Comparison of ENCODE assay signal across 15 cellular contexts in the genomic region with DNA sequence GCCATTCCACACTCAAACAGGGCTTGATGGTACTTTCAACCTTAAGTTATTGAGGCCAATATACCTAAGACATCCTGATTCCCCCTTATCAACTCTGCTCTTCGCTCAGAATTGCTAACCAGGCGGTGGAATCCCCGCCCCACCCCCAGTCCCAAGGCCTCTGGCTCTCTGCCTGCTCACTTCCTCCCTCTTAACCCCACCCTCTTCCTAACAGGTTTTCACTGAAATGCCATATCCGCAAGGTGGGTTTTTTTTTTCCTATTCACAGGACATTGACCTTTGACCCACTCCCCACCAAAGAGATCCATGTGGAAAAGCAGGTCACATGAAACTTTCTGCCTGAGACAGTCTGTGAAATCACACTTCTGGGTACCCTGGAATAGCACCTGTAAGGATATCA.
DNase-seq lines count a peak whose midpoint lies in the region; ATAC-seq and TF ChIP-seq lines count a peak whose summit lies in the region.
"Had no signal": no experiment of that assay in that cellular context is flagged by ENCODE, and none has a peak within 500 bp of the region (broad histone marks: within the 10 kb centered on the region; RNA-seq: fewer than 3 reads in every experiment).

No MANE protein-coding gene starts in this region.

- peaks cover 0 to 16% (median 6%) of the 10 kb centered on the region in 4 donors for H3K4me1 ChIP-seq in upper lobe of left lung

- no peaks in the 10 kb centered on the region for H3K9me3 Mint-ChIP-seq in stimulated activated naive CD8-positive, alpha-beta T cell treated with anti-CD3 and anti-CD28 coated beads, Interleukin-15, amount 100 ng/mL, for 72 hours
- no peaks in the 10 kb centered on the region for H3K9me3 Mint-ChIP-seq in dendritic cell treated with granulocyte-macrophage colony-stimulating factor and Interleukin-4, amounts not matched to agents 40 ng/mL and 50 ng/mL, for 4 days
- H3K9me3 Mint-ChIP-seq: naive thymus-derived CD8-positive, alpha-beta T cell had no signal

- intact Hi-C loops in dendritic cell treated with granulocyte-macrophage colony-stimulating factor and Interleukin-4, amounts not matched to agents 40 ng/mL and 50 ng/mL, for 4 days (cut with micrococcal nuclease) = no loop called here

- H3K27ac Mint-ChIP-seq in stimulated activated naive CD8-positive, alpha-beta T cell treated with anti-CD3 and anti-CD28 coated beads, Interleukin-15, amount 100 ng/mL, for 72 hours = peak overlapping the region in 1 of 2 donors; percentile 15
- H3K27ac Mint-ChIP-seq in dendritic cell treated with granulocyte-macrophage colony-stimulating factor and Interleukin-4, amounts not matched to agents 40 ng/mL and 50 ng/mL, for 4 days = peak overlapping the region; percentile 47
- H3K27ac Mint-ChIP-seq: activated CD8-positive, alpha-beta memory T cell treated with anti-CD3 and anti-CD28 coated beads, Interleukin-2, amount 10 ng/mL, durations not matched to agents 7 days and 5 days had no signal

- no peaks in the 10 kb centered on the region for H3K27me3 ChIP-seq in upper lobe of left lung
- H3K27me3 ChIP-seq: foreskin keratinocyte had no signal

- H3K4me3 ChIP-seq in upper lobe of left lung = no peak overlapping the region

- 41 to 50% methylated on average over 4 of the region's 4 CpGs for WGBS in upper lobe of left lung, 2 donors

- H3K4me3 Mint-ChIP-seq in stimulated activated naive CD8-positive, alpha-beta T cell treated with anti-CD3 and anti-CD28 coated beads, Interleukin-15, amount 100 ng/mL, for 72 hours = no peak overlapping the region
- no peak overlapping the region for H3K4me3 Mint-ChIP-seq in dendritic cell treated with granulocyte-macrophage colony-stimulating factor and Interleukin-4, amounts not matched to agents 40 ng/mL and 50 ng/mL, for 4 days
- H3K4me3 Mint-ChIP-seq: activated CD8-positive, alpha-beta memory T cell treated with anti-CD3 and anti-CD28 coated beads, Interleukin-2, amount 10 ng/mL, durations not matched to agents 7 days and 5 days had no signal

- H3K27ac ChIP-seq in upper lobe of left lung = no peak overlapping the region
- H3K27ac ChIP-seq: foreskin keratinocyte had no signal

- DNase-seq in stimulated activated naive CD8-positive, alpha-beta T cell treated with anti-CD3 and anti-CD28 coated beads, Interleukin-15, Interleukin-2, amounts not matched to agents 100 U/mL and 50 U/mL, for 24 hours = peak; percentile 8
- DNase-seq in stimulated activated naive CD8-positive, alpha-beta T cell treated with anti-CD3 and anti-CD28 coated beads, Interleukin-15, amount 100 ng/mL, for 72 hours = no peak
- DNase-seq in left lobe of liver (ENCODE audit: low spot score) (no peak), upper lobe of left lung (no peak), Ammon's horn (ENCODE audit: low spot score) (no peak)
- DNase-seq in stimulated activated naive CD4-positive, alpha-beta T cell (lab: John Stamatoyannopoulos, UW) = no peak
- DNase-seq: activated CD8-positive, alpha-beta memory T cell treated with anti-CD3 and anti-CD28 coated beads, Interleukin-2, amount 10 ng/mL, durations not matched to agents 7 days and 5 days; activated naive CD4-positive, alpha-beta T cell treated with Interleukin-2 at 50 U/mL for 16 hours; foreskin keratinocyte; NCI-H1417; NCI-H446 treated with DMSO at 0.1 percent for 48 hours had no signal

- peaks cover 94% of the 10 kb centered on the region for H3K36me3 Mint-ChIP-seq in dendritic cell treated with granulocyte-macrophage colony-stimulating factor and Interleukin-4, amounts not matched to agents 40 ng/mL and 50 ng/mL, for 4 days (ENCODE audit: low read depth)
- H3K36me3 Mint-ChIP-seq: activated CD8-positive, alpha-beta memory T cell treated with anti-CD3 and anti-CD28 coated beads, Interleukin-2, amount 10 ng/mL, durations not matched to agents 7 days and 5 days had no signal

- no peaks in the 10 kb centered on the region for H3K9me3 ChIP-seq in upper lobe of left lung

- peaks cover 14% of the 10 kb centered on the region for H3K4me1 Mint-ChIP-seq in stimulated activated naive CD8-positive, alpha-beta T cell treated with anti-CD3 and anti-CD28 coated beads, Interleukin-15, amount 100 ng/mL, for 72 hours
- peaks cover 72% of the 10 kb centered on the region for H3K4me1 Mint-ChIP-seq in dendritic cell treated with granulocyte-macrophage colony-stimulating factor and Interleukin-4, amounts not matched to agents 40 ng/mL and 50 ng/mL, for 4 days (ENCODE audit: low read depth)

- TF ChIP-seq POLR2A in upper lobe of left lung (IDR thresholded peaks at IDR 0.05) = no peak

- no peak for ATAC-seq in stimulated activated naive CD8-positive, alpha-beta T cell treated with anti-CD3 and anti-CD28 coated beads, Interleukin-15, Interleukin-2, amounts not matched to agents 100 U/mL and 50 U/mL, for 24 hours
- ATAC-seq in stimulated activated naive CD8-positive, alpha-beta T cell treated with anti-CD3 and anti-CD28 coated beads, Interleukin-15, amount 100 ng/mL, for 72 hours = no peak
- ATAC-seq in left lobe of liver (peak; percentile 37), GM19395 (IDR thresholded peaks at IDR 0.05; ENCODE audit: unreplicated experiment) (no peak), upper lobe of left lung (ENCODE audit: low FRiP score in 2 of 2) (no peak)
- ATAC-seq: activated CD8-positive, alpha-beta memory T cell treated with anti-CD3 and anti-CD28 coated beads, Interleukin-2, amount 10 ng/mL, durations not matched to agents 7 days and 5 days; foreskin keratinocyte; sciatic nerve had no signal

- TF ChIP-seq CTCF in upper lobe of left lung (IDR thresholded peaks at IDR 0.05) = no peak

- H3K36me3 ChIP-seq in upper lobe of left lung = no peaks in the 10 kb centered on the region

- TF ChIP-seq EP300 in upper lobe of left lung (IDR thresholded peaks at IDR 0.05) = no peak

- no peaks in the 10 kb centered on the region for H3K27me3 Mint-ChIP-seq in stimulated activated naive CD8-positive, alpha-beta T cell treated with anti-CD3 and anti-CD28 coated beads, Interleukin-15, amount 100 ng/mL, for 72 hours
- H3K27me3 Mint-ChIP-seq in dendritic cell treated with granulocyte-macrophage colony-stimulating factor and Interleukin-4, amounts not matched to agents 40 ng/mL and 50 ng/mL, for 4 days = no peaks in the 10 kb centered on the region
- H3K27me3 Mint-ChIP-seq: naive thymus-derived CD8-positive, alpha-beta T cell had no signal
